ENCODE assay signal across 19 cellular contexts in the genomic region with DNA sequence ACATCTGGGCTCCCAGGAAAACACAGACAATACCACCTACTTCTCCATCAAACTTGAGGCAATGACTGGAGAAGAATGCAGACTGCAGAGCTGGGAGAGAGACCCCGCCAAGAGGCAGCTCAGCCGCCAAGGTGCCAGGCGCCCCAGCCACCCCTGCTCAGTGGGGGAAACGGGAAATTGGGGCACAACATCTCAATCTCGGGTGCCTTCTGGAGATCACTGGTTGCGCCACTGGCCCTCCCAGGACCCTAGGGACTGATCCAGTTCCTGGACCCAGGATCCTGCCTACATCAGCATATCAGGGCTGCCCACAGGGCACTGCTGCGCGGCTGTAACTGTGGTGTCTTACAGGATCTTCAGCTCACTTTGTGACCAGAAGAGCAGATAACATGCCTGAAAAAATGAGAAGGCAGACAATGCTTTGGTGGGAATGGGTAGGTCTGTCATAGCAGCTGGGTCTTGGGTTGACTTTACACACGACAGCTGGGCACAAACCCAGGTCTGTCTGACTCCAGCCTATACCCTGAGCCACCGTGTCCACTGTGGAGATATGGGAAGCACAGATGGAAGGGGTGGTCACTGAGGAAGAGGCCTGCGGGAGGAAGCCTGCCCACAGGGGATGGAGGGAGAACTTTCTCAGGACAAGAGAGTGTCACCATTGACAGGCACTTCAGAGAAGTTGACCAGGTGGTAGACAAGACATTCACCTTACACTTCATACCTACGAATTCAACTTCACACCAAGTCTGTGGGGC.
DNase-seq lines count a peak whose midpoint lies in the region; FAIRE-seq and TF ChIP-seq lines count a peak whose summit lies in the region.
"Had no signal": no experiment of that assay in that cellular context is flagged by ENCODE, and none has a peak within 500 bp of the region (broad histone marks: within the 10 kb centered on the region; RNA-seq: fewer than 3 reads in every experiment).

No MANE protein-coding gene starts in this region.

- H3K36me3 ChIP-seq in H7 (replicated peaks; ENCODE audit: control insufficient read depth, insufficient read depth, low read length) = no peaks in the 10 kb centered on the region
- H3K36me3 ChIP-seq in kidney (ENCODE audit: control insufficient read depth in 1 of 2, insufficient read depth in 2 of 2, low read length in 2 of 2) = no peaks in the 10 kb centered on the region
- peaks cover 0 to 93% (median 3%) of the 10 kb centered on the region in 6 donors for H3K36me3 ChIP-seq in spleen

- no peak overlapping the region for H3K4me3 Mint-ChIP-seq in activated T-cell treated with anti-CD3 and anti-CD28 coated beads, Interleukin-2, amount 50 U/mL, for 24 hours
- H3K4me3 Mint-ChIP-seq: CD14-positive monocyte; CD8-positive, alpha-beta T cell; H9 had no signal

- TF ChIP-seq CTCF in kidney (IDR thresholded peaks at IDR 0.05; ENCODE audit: borderline replicate concordance, extremely low read depth, insufficient read depth) = no peak
- no peak for TF ChIP-seq CTCF in spleen (IDR thresholded peaks at IDR 0.05 in 8 of 11, conservative IDR thresholded peaks at IDR 0.05 in 3 of 11)

- DNase-seq in activated T-cell treated with anti-CD3 and anti-CD28 coated beads, Interleukin-2, amount 50 U/mL, for 24 hours = no peak
- DNase-seq in activated T-cell treated with anti-CD3 and anti-CD28 coated beads for 4 hours = no peak
- DNase-seq in H7 = peak; percentile 33
- DNase-seq in kidney = peak; percentile 38
- DNase-seq in spleen = peak; percentile 25
- no peak for DNase-seq in NCI-H526 (lab: John Stamatoyannopoulos, UW)
- no peak for DNase-seq in NCI-H146 (lab: John Stamatoyannopoulos, UW)
- DNase-seq in NCI-H2171 treated with DMSO at 0.1 percent for 48 hours (lab: John Stamatoyannopoulos, UW) = no peak
- DNase-seq: ACHN; CD8-positive, alpha-beta T cell; COR-L47; DMS153; EL; GM23248; H9 had no signal

- H3K9me3 ChIP-seq in kidney (ENCODE audit: control insufficient read depth in 1 of 2, low read length in 2 of 2) (no peaks in the 10 kb centered on the region), spleen (no peaks in the 10 kb centered on the region)

- H3K27ac Mint-ChIP-seq in activated T-cell treated with anti-CD3 and anti-CD28 coated beads, Interleukin-2, amount 50 U/mL, for 24 hours = peak overlapping the region; percentile 26
- H3K27ac Mint-ChIP-seq: CD14-positive monocyte; CD8-positive, alpha-beta T cell had no signal

- FAIRE-seq in kidney (lab: Jason Lieb, UNC) = no peak
- FAIRE-seq: D721Med, G401.6, GM12891 had no signal

- WGBS in spleen, 5 donors = 90 to 96% (median 94%) methylated on average over 10 to 12 of the region's 12 CpGs

- H3K27ac ChIP-seq in kidney (ENCODE audit: low read depth in 2 of 2, low read length in 2 of 2) (no peak overlapping the region), spleen (no peak overlapping the region)
- H3K27ac ChIP-seq: GM23248 had no signal

- H3K27me3 Mint-ChIP-seq in activated T-cell treated with anti-CD3 and anti-CD28 coated beads, Interleukin-2, amount 50 U/mL, for 24 hours = no peaks in the 10 kb centered on the region

- no peak for TF ChIP-seq POLR2A in spleen (IDR thresholded peaks at IDR 0.05)

- H3K4me1 ChIP-seq in kidney (ENCODE audit: control insufficient read depth in 1 of 2, insufficient read depth in 1 of 2, low read depth in 1 of 2, low read length in 2 of 2) (no peaks in the 10 kb centered on the region), spleen (no peaks in the 10 kb centered on the region)

- no peaks in the 10 kb centered on the region for H3K9me3 Mint-ChIP-seq in activated T-cell treated with anti-CD3 and anti-CD28 coated beads, Interleukin-2, amount 50 U/mL, for 24 hours
- H3K9me3 Mint-ChIP-seq: CD8-positive, alpha-beta T cell; H9 had no signal

- no peak overlapping the region for H3K4me3 ChIP-seq in H7 (ENCODE audit: insufficient read depth, low read depth, low read length)
- no peak overlapping the region for H3K4me3 ChIP-seq in kidney (ENCODE audit: low read length in 2 of 2)
- no peak overlapping the region for H3K4me3 ChIP-seq in spleen
- H3K4me3 ChIP-seq: GM23248 had no signal

- no peak overlapping the region for H3K9ac ChIP-seq in kidney (ENCODE audit: low read length in 2 of 2)
- H3K9ac ChIP-seq: GM23248 had no signal

- H3K36me3 Mint-ChIP-seq in activated T-cell treated with anti-CD3 and anti-CD28 coated beads, Interleukin-2, amount 50 U/mL, for 24 hours (ENCODE audit: low read depth) = peaks cover 25% of the 10 kb centered on the region

- intact Hi-C loops in kidney (cut with DNase I) = no loop called here
- intact Hi-C loops in spleen (cut with DNase I; ENCODE audit: low total_unique reads) = no loop called here

- H3K4me1 Mint-ChIP-seq in activated T-cell treated with anti-CD3 and anti-CD28 coated beads, Interleukin-2, amount 50 U/mL, for 24 hours (ENCODE audit: low read depth) = peaks cover 14% of the 10 kb centered on the region

- H3K27me3 ChIP-seq in H7 (ENCODE audit: control insufficient read depth, insufficient read depth, low read length) = no peaks in the 10 kb centered on the region
- H3K27me3 ChIP-seq in spleen (replicated peaks in 1 of 7) = no peaks in the 10 kb centered on the region

Comparison
In these comparisons a context has a peak if more than half of its experiments do, and no peak if none do; other contexts are left out.
1. DNase-seq: peak in H7 (single experiment), kidney (single experiment) and spleen (single experiment); none in activated T-cell treated with anti-CD3 and anti-CD28 coated beads, Interleukin-2, amount 50 U/mL, for 24 hours (single experiment), activated T-cell treated with anti-CD3 and anti-CD28 coated beads for 4 hours (single experiment), NCI-H526 (0 of 2), NCI-H146 (single experiment) and NCI-H2171 treated with DMSO at 0.1 percent for 48 hours (single experiment).